In genomic region chr15:40564591-40565332, GRCh38 we compare ENCODE assay signal across 8 cellular contexts. TPM values are rescaled to one million over a fixed set of nuclear protein-coding genes. Genes with fewer than 3 reads are reported as not detected.
DNase-seq lines count a peak whose midpoint lies in the region; ATAC-seq and TF ChIP-seq lines count a peak whose summit lies in the region.

Gene CCDC32, minus strand, starts transcription at chr15:40565042. Its CDS starts 2,027 bp downstream, at chr15:40563015.

- peak within 1 kb of the TSS; percentile 97 for H3K4me3 Mint-ChIP-seq in activated B cell treated with CpG ODN at 0.5 μM for 24 hours
- H3K4me3 Mint-ChIP-seq in immature natural killer cell, result peak within 1 kb of the TSS; percentile 94 to 98 (median 97)

- TF ChIP-seq CTCF in activated B cell treated with CpG ODN at 0.5 μM for 24 hours (IDR thresholded peaks at IDR 0.05), result no peak

- H3K27ac Mint-ChIP-seq in activated B cell treated with CpG ODN at 0.5 μM for 24 hours, result peak within 1 kb of the TSS; percentile 94
- peak within 1 kb of the TSS; percentile 97 to 99 (median 98) for H3K27ac Mint-ChIP-seq in immature natural killer cell

- H3K9me3 Mint-ChIP-seq in activated B cell treated with CpG ODN at 0.5 μM for 24 hours (no peaks in the 10 kb centered on the region), immature natural killer cell (no peaks in the 10 kb centered on the region)

- DNase-seq in AG08395 (ENCODE audit: low spot score) (peak; percentile 99), NCI-H345 (lab: John Stamatoyannopoulos, UW) (peak; percentile 98), activated B cell treated with CpG ODN at 0.5 μM for 24 hours (peak; percentile 81), caudate nucleus (lab: John Stamatoyannopoulos, UW) (peak; percentile 53 to 100 (median 99)), immature natural killer cell (peak; percentile 95), smooth muscle cell of the brain vasculature (ENCODE audit: low read depth, low spot score) (peak; percentile 94)

- intact Hi-C loops in activated B cell treated with CpG ODN at 0.5 μM for 24 hours (cut with micrococcal nuclease), result loop anchor here (1.0 to 5.0 kb wide), 10 partner anchors 14 to 768 kb away; partner anchors contain the start of genes BAHD1, C15orf62, CHST14 and DNAJC17

- in situ Hi-C loops in GM18951 (cut with MboI; ENCODE audit: low sequenced_read_pairs, unreplicated experiment), result no loop called here

- H3K27ac ChIP-seq in caudate nucleus (ENCODE audit: low read depth, low read length), result peak within 1 kb of the TSS; percentile 86

- CTCF ChIA-PET in activated B cell treated with CpG ODN at 0.5 μM for 24 hours (lab: Charles Lee), result interaction anchor here (0.9 to 1.6 kb wide), 5 partner anchors 11 to 218 kb away, joined by 3 to 10 read pairs (median 4); no protein-coding TSS in a partner anchor

- peaks cover 71% of the 10 kb centered on the region for H3K4me1 Mint-ChIP-seq in activated B cell treated with CpG ODN at 0.5 μM for 24 hours
- peaks cover 47 to 61% of the 10 kb centered on the region in 2 donors for H3K4me1 Mint-ChIP-seq in immature natural killer cell

- POLR2A ChIA-PET in activated B cell treated with CpG ODN at 0.5 μM for 24 hours (lab: Charles Lee), result interaction anchor here (0.5 to 2.2 kb wide), 18 partner anchors 9 to 337 kb away, joined by 3 to 32 read pairs (median 4); partner anchors contain the start of genes C15orf62, INAFM2, KNL1 and RAD51

- ATAC-seq in HG03196 (IDR thresholded peaks at IDR 0.05; ENCODE audit: unreplicated experiment), result peak; percentile 89
- peak; percentile 91 for ATAC-seq in activated B cell treated with CpG ODN at 0.5 μM for 24 hours (ENCODE audit: low read depth)

- peaks cover 31% of the 10 kb centered on the region for H3K36me3 Mint-ChIP-seq in activated B cell treated with CpG ODN at 0.5 μM for 24 hours (ENCODE audit: low read depth)
- H3K36me3 Mint-ChIP-seq in immature natural killer cell, result peaks cover 0 to 5% (median 4%) of the 10 kb centered on the region in 3 donors

- peak; percentile 89 for TF ChIP-seq POLR2A in GM18951 (IDR thresholded peaks at IDR 0.05; ENCODE audit: extremely low read depth, insufficient read depth, insufficient read length)

- no peaks in the 10 kb centered on the region for H3K27me3 Mint-ChIP-seq in activated B cell treated with CpG ODN at 0.5 μM for 24 hours
- peaks cover 12 to 18% (median 13%) of the 10 kb centered on the region in 3 donors for H3K27me3 Mint-ChIP-seq in immature natural killer cell (ENCODE audit: low read depth in 3 of 3)

RNA-seq across cellular contexts. Expression of gene CCDC32, which starts in this region (rescaled TPM):
- total RNA-seq in activated B cell treated with CpG ODN at 0.5 μM for 24 hours, result 64.0 and 66.3 TPM in 2 replicates
- polyA plus RNA-seq in immature natural killer cell, result 10 to 100 TPM; 31.3 to 65.7 (median 45.7) TPM

Comparison
In these comparisons a context has a peak if more than half of its experiments do, and no peak if none do; other contexts are left out.
1. Peak in every context shown above with its lines: DNase-seq, ATAC-seq and H3K27ac ChIP-seq.